Comparison of ENCODE assay signal across 11 cellular contexts in the genomic region with DNA sequence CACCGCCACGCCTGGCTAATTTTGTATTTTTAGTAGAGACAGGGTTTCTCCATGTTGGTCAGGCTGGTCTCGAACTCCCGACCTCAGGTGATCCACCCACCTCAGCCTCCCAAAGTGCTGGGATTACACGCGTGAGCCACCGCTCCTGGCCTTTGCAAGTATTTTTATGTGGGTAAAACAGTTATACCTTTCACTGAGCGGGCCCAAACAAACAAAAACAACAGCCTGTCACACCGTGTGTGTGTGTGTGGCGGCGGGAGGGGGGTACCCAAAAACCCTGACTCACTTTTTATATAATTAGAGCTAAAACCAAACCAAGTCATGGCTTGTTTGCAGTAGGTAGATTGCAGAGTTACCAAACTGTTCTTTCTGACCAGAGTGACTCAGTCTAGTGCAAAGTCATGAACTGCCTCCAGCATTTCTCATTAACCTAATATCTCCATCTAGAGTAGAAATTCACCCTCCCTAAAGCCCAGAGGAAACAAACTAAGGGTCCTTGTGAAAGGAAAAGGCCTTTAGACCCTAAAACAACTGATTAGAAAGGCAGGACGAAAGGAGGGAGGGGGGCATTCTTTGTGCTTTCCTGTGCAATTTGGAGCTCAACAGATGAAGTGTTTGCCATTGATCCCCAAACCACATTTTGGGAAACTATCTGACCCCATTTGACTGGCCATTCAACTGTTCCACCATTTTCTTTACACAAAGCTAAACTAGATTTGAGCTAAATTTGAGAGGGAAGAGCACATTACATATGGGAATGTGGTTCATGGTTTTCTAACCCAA.
DNase-seq lines count a peak whose midpoint lies in the region; ATAC-seq and TF ChIP-seq lines count a peak whose summit lies in the region.
"Had no signal": no experiment of that assay in that cellular context is flagged by ENCODE, and none has a peak within 500 bp of the region (broad histone marks: within the 10 kb centered on the region; RNA-seq: fewer than 3 reads in every experiment).

No MANE protein-coding gene starts in this region.

- CTCF ChIA-PET in IMR-90 (lab: Yijun Ruan, JAX) = no interaction called here

- BruUV-seq in IMR-90 (replicated peaks; lab: Mats Ljungman, UMichigan) = no TSS peak

- intact Hi-C loops in IMR-90 (cut with micrococcal nuclease) = no loop called here

- peaks cover 9% of the 10 kb centered on the region; the same call in 1 of the 2 replicates for H3K9me1 ChIP-seq in IMR-90 (ENCODE audit: insufficient read depth, low read length)

- H4K8ac ChIP-seq in IMR-90 (ENCODE audit: low read depth in 2 of 2, low read length in 2 of 2) = peak overlapping the region in 1 of 2 experiments; percentile 82; a peak in 3 of 4 replicates

- peak overlapping the region; percentile 54 for H3K14ac ChIP-seq in IMR-90 (replicated peaks; ENCODE audit: low read depth, low read length)

- peaks cover 3% of the 10 kb centered on the region for H3K27me3 Mint-ChIP-seq in activated naive CD8-positive, alpha-beta T cell treated with anti-CD3 and anti-CD28 coated beads, Interleukin-2, amount 50 U/mL, for 24 hours

- in situ Hi-C loops in IMR-90 (cut with MboI; ENCODE audit: low sequenced_read_pairs) = no loop called here

- H2AK9ac ChIP-seq in IMR-90 (replicated peaks; ENCODE audit: low read depth, low read length, poor library complexity) = no peak overlapping the region

- peak overlapping the region; percentile 94 for H3K27ac Mint-ChIP-seq in activated naive CD8-positive, alpha-beta T cell treated with anti-CD3 and anti-CD28 coated beads, Interleukin-2, amount 50 U/mL, for 24 hours

- peak; percentile 81 for ATAC-seq in IMR-90 (ENCODE audit: low read depth)
- no peak for ATAC-seq in activated naive CD8-positive, alpha-beta T cell treated with anti-CD3 and anti-CD28 coated beads, Interleukin-2, amount 50 U/mL, for 24 hours
- no peak for ATAC-seq in GM21825 (IDR thresholded peaks at IDR 0.05; ENCODE audit: unreplicated experiment)
- no peak for ATAC-seq in HG02840 (IDR thresholded peaks at IDR 0.05; ENCODE audit: low FRiP score, unreplicated experiment)
- ATAC-seq: lower lobe of right lung had no signal

- peaks cover 12% of the 10 kb centered on the region for H3K9me3 Mint-ChIP-seq in activated naive CD8-positive, alpha-beta T cell treated with anti-CD3 and anti-CD28 coated beads, Interleukin-2, amount 50 U/mL, for 24 hours

- peaks cover 25% of the 10 kb centered on the region for H3K4me1 ChIP-seq in IMR-90 (ENCODE audit: control insufficient read depth, insufficient read depth, low read length)

- peak overlapping the region; percentile 87 for H2BK120ac ChIP-seq in IMR-90 (ENCODE audit: low read depth, low read length)

- peak overlapping the region; percentile 82 for H2BK5ac ChIP-seq in IMR-90 (ENCODE audit: low read depth, low read length, poor library complexity, severe bottlenecking)

- peak overlapping the region; percentile 31; the same call in 2 of the 3 replicates for H2BK15ac ChIP-seq in IMR-90 (ENCODE audit: low read depth, low read length)

- peaks cover 59% of the 10 kb centered on the region for H3K36me3 Mint-ChIP-seq in activated naive CD8-positive, alpha-beta T cell treated with anti-CD3 and anti-CD28 coated beads, Interleukin-2, amount 50 U/mL, for 24 hours (ENCODE audit: low read depth)

- TF ChIP-seq CTCF in IMR-90 (conservative IDR thresholded peaks at IDR 0.05; ENCODE audit: low read depth, low read length) = no peak

- H2BK20ac ChIP-seq in IMR-90 (ENCODE audit: low read depth, low read length) = peak overlapping the region; percentile 73

- peaks cover 98% of the 10 kb centered on the region for H3K4me1 Mint-ChIP-seq in activated naive CD8-positive, alpha-beta T cell treated with anti-CD3 and anti-CD28 coated beads, Interleukin-2, amount 50 U/mL, for 24 hours

- peak overlapping the region; percentile 88; the same call in 1 of the 2 replicates for H4K5ac ChIP-seq in IMR-90 (ENCODE audit: low read depth, low read length)

- peak overlapping the region; percentile 50 for H3K4me3 Mint-ChIP-seq in activated naive CD8-positive, alpha-beta T cell treated with anti-CD3 and anti-CD28 coated beads, Interleukin-2, amount 50 U/mL, for 24 hours

- peak overlapping the region; percentile 54; the same call in 1 of the 2 replicates for H3K23ac ChIP-seq in IMR-90 (ENCODE audit: low read depth, low read length)

- no peak overlapping the region for H3K4me3 ChIP-seq in IMR-90 (ENCODE audit: insufficient read depth, low read depth, low read length)
- H3K4me3 ChIP-seq: lower lobe of right lung had no signal

- H3K18ac ChIP-seq in IMR-90 (ENCODE audit: low read depth, low read length) = peak overlapping the region; percentile 91; the same call in 1 of the 2 replicates

- peaks cover 9 to 17% of the 10 kb centered on the region in 2 experiments; a peak in 3 of 4 replicates for H3K79me1 ChIP-seq in IMR-90 (ENCODE audit: low read depth in 1 of 2, low read length in 2 of 2)

- no CpG with 5 or more reads among the region's 12 CpGs for WGBS in IMR-90 (ENCODE audit: extremely low coverage in 2 of 2, insufficient read length in 1 of 2), 2 experiments

- POLR2A ChIA-PET in IMR-90 (lab: Charles Lee; ENCODE audit: unreplicated experiment) = no interaction called here

- dilution Hi-C loops in IMR-90 (cut with HindIII; ENCODE audit: low sequenced_read_pairs, unreplicated experiment) = no loop called here

- no peaks in the 10 kb centered on the region for H3K9me3 ChIP-seq in IMR-90 (ENCODE audit: control insufficient read depth, insufficient read depth, low read length)
- H3K9me3 ChIP-seq: lower lobe of right lung had no signal

- H3K36me3 ChIP-seq in IMR-90 (ENCODE audit: control insufficient read depth, insufficient read depth, low read length) = peaks cover 2% of the 10 kb centered on the region; the same call in 1 of the 2 replicates

- peak overlapping the region; percentile 61 for H3K4ac ChIP-seq in IMR-90 (ENCODE audit: low read depth, low read length)

- H3K4me2 ChIP-seq in IMR-90 (ENCODE audit: low read depth, low read length) = peak overlapping the region; percentile 32; the same call in 1 of the 2 replicates

- no peak for TF ChIP-seq POLR2A in IMR-90 (IDR thresholded peaks at IDR 0.05; ENCODE audit: low read depth, low read length)
- TF ChIP-seq POLR2A in erythroblast (IDR thresholded peaks at IDR 0.05; ENCODE audit: low read length) = no peak

- H2AFZ ChIP-seq in IMR-90 (replicated peaks; ENCODE audit: low read length, poor library complexity) = no peak overlapping the region

- no peak for TF ChIP-seq RAD21 in IMR-90 (IDR thresholded peaks at IDR 0.05; ENCODE audit: low read length)

- no peaks in the 10 kb centered on the region for H4K20me1 ChIP-seq in IMR-90 (ENCODE audit: insufficient read depth, low read length)

- H4K91ac ChIP-seq in IMR-90 (ENCODE audit: insufficient read depth, low read depth, low read length) = peak overlapping the region; percentile 87

- no peaks in the 10 kb centered on the region for H3K27me3 ChIP-seq in IMR-90 (ENCODE audit: control insufficient read depth, insufficient read depth, low read length)

- DNase-seq in AG20443 (ENCODE audit: low spot score) (peak; percentile 57), IMR-90 (peak; percentile 84), kidney glomerular epithelial cell (lab: John Stamatoyannopoulos, UW) (peak; percentile 37), GDM1 (lab: John Stamatoyannopoulos, UW) (no peak), erythroblast (lab: John Stamatoyannopoulos, UW) (no peak)
- no peak for DNase-seq in activated naive CD8-positive, alpha-beta T cell treated with anti-CD3 and anti-CD28 coated beads, Interleukin-2, amount 50 U/mL, for 24 hours
- DNase-seq: DMS79 treated with DMSO at 0.1 percent for 48 hours, lower lobe of right lung, NCI-H2029 had no signal

- H2AK5ac ChIP-seq in IMR-90 (ENCODE audit: low read depth, low read length) = peak overlapping the region; percentile 72; the same call in 1 of the 2 replicates

- no peak overlapping the region for H3K27ac ChIP-seq in IMR-90 (ENCODE audit: insufficient read depth, low read length)

- H3K56ac ChIP-seq in IMR-90 (ENCODE audit: extremely low read depth, insufficient read depth, low read length) = no peak overlapping the region

- no peak overlapping the region for H3K9ac ChIP-seq in IMR-90 (ENCODE audit: low read depth, low read length)

TF ChIP-seq in IMR-90, 13 proteins besides CTCF, POLR2A, EP300 and RAD21:
- TF ChIP-seq MAFK (IDR thresholded peaks at IDR 0.05; ENCODE audit: low read depth, low read length) = no peak; the same call in 1 of the 2 replicates
- TF ChIP-seq FOS (IDR thresholded peaks at IDR 0.05; ENCODE audit: low read depth, low read length) = peak; percentile 71
- TF ChIP-seq RFX5 (IDR thresholded peaks at IDR 0.05; ENCODE audit: low read depth, low read length) = no peak
- 0 out of 2 replicates have a peak, but pooled peaks have one; percentile 5 for TF ChIP-seq BHLHE40 (IDR thresholded peaks at IDR 0.05; ENCODE audit: low read depth, low read length)
- peak; percentile 57 for TF ChIP-seq NFE2L2 (IDR thresholded peaks at IDR 0.05; ENCODE audit: low read depth, low read length)
- peak; percentile 64 for TF ChIP-seq CEBPB (IDR thresholded peaks at IDR 0.05; ENCODE audit: low read depth, low read length)

Comparison
In these comparisons a context has a peak if more than half of its experiments do, and no peak if none do; other contexts are left out.
1. DNase-seq: peak in AG20443 (single experiment), IMR-90 (single experiment) and kidney glomerular epithelial cell (single experiment); none in activated naive CD8-positive, alpha-beta T cell treated with anti-CD3 and anti-CD28 coated beads, Interleukin-2, amount 50 U/mL, for 24 hours (single experiment), GDM1 (single experiment) and erythroblast (0 of 2).